9 cellular contexts compared by ENCODE assay signal in genomic region chr4:153530996-153531375, GRCh38.
DNase-seq lines count a peak whose midpoint lies in the region; ATAC-seq and TF ChIP-seq lines count a peak whose summit lies in the region.
"Had no signal": no experiment of that assay in that cellular context is flagged by ENCODE, and none has a peak within 500 bp of the region (broad histone marks: within the 10 kb centered on the region; RNA-seq: fewer than 3 reads in every experiment).

No MANE protein-coding gene starts in this region.

- peak overlapping the region; percentile 43 to 87 for H3K27ac ChIP-seq in liver (ENCODE audit: low read depth in 1 of 2, low read length in 2 of 2)

- TF ChIP-seq CTCF in AG09309 (IDR thresholded peaks at IDR 0.05; ENCODE audit: control insufficient read depth, insufficient read depth, low read depth, low read length, missing control alignments) = peak; percentile 23
- peak; percentile 24; the same call in 1 of the 3 replicates for TF ChIP-seq CTCF in GM12872 (IDR thresholded peaks at IDR 0.05; ENCODE audit: insufficient read depth, low read depth, low read length)
- peak; percentile 21 for TF ChIP-seq CTCF in liver (IDR thresholded peaks at IDR 0.05; ENCODE audit: low read depth, low read length, missing input control)

- no peak overlapping the region for H3K4me3 ChIP-seq in AG09309 (ENCODE audit: control insufficient read depth, low read depth, low read length)
- H3K4me3 ChIP-seq in liver (ENCODE audit: low read depth in 1 of 3, low read length in 3 of 3) = no peak overlapping the region

- ATAC-seq in GM21737 (IDR thresholded peaks at IDR 0.05; ENCODE audit: unreplicated experiment) = no peak

- TF ChIP-seq RAD21 in liver (IDR thresholded peaks at IDR 0.05) = no peak

- no peaks in the 10 kb centered on the region for H3K27me3 Mint-ChIP-seq in activated T-helper 2 cell treated with anti-CD3 and anti-CD28 coated beads, Interferon-gamma antibody, Interleukin-2, Interleukin-4, amounts not matched to agents 10 μg/mL and 5 μg/mL and 100 μg/mL, durations not matched to agents 14 hours and 24 hours and 36 hours (ENCODE audit: low read depth)

- H3K27me3 ChIP-seq in liver (ENCODE audit: control insufficient read depth in 4 of 4, insufficient read depth in 4 of 4, low read length in 3 of 4) = no peaks in the 10 kb centered on the region

- H3K36me3 Mint-ChIP-seq in activated T-helper 2 cell treated with anti-CD3 and anti-CD28 coated beads, Interferon-gamma antibody, Interleukin-2, Interleukin-4, amounts not matched to agents 10 μg/mL and 5 μg/mL and 100 μg/mL, durations not matched to agents 14 hours and 24 hours and 36 hours (ENCODE audit: low read depth) = peaks cover 29% of the 10 kb centered on the region

- no peaks in the 10 kb centered on the region for H3K36me3 ChIP-seq in liver (ENCODE audit: control insufficient read depth in 4 of 4, insufficient read depth in 3 of 4, low read depth in 1 of 4, low read length in 3 of 4)

- H3K4me1 ChIP-seq in liver (ENCODE audit: control insufficient read depth in 4 of 4, insufficient read depth in 4 of 4, low read length in 3 of 4) = peaks cover 12 to 61% (median 56%) of the 10 kb centered on the region in 4 donors

- no peak overlapping the region for H3K4me3 Mint-ChIP-seq in activated T-helper 2 cell treated with anti-CD3 and anti-CD28 coated beads, Interferon-gamma antibody, Interleukin-2, Interleukin-4, amounts not matched to agents 10 μg/mL and 5 μg/mL and 100 μg/mL, durations not matched to agents 14 hours and 24 hours and 36 hours (ENCODE audit: low read depth)

- 88% methylated on average over 1 of the region's 1 CpG for WGBS in liver

- no peaks in the 10 kb centered on the region for H3K9me3 ChIP-seq in liver (ENCODE audit: control insufficient read depth in 4 of 4, low read length in 3 of 4)

- H3K27ac Mint-ChIP-seq in activated T-helper 2 cell treated with anti-CD3 and anti-CD28 coated beads, Interferon-gamma antibody, Interleukin-2, Interleukin-4, amounts not matched to agents 10 μg/mL and 5 μg/mL and 100 μg/mL, durations not matched to agents 14 hours and 24 hours and 36 hours = peak overlapping the region; percentile 91

- DNase-seq in AG09309 (ENCODE audit: low read depth) (no peak), medulla oblongata (ENCODE audit: extremely low spot score) (no peak)
- no peak for DNase-seq in activated T-helper 2 cell treated with anti-CD3 and anti-CD28 coated beads, Interferon-gamma antibody, Interleukin-2, Interleukin-4, amounts not matched to agents 10 μg/mL and 5 μg/mL and 100 μg/mL, durations not matched to agents 14 hours and 24 hours and 36 hours (ENCODE audit: low spot score)
- DNase-seq in activated effector memory CD4-positive, alpha-beta T cell treated with Interleukin-2 at 50 U/mL for 16 hours = no peak
- no peak for DNase-seq in stimulated activated naive CD4-positive, alpha-beta T cell (lab: John Stamatoyannopoulos, UW)
- DNase-seq: cortex of kidney had no signal

- no peaks in the 10 kb centered on the region for H3K9me3 Mint-ChIP-seq in activated T-helper 2 cell treated with anti-CD3 and anti-CD28 coated beads, Interferon-gamma antibody, Interleukin-2, Interleukin-4, amounts not matched to agents 10 μg/mL and 5 μg/mL and 100 μg/mL, durations not matched to agents 14 hours and 24 hours and 36 hours

- peaks cover 74% of the 10 kb centered on the region for H3K4me1 Mint-ChIP-seq in activated T-helper 2 cell treated with anti-CD3 and anti-CD28 coated beads, Interferon-gamma antibody, Interleukin-2, Interleukin-4, amounts not matched to agents 10 μg/mL and 5 μg/mL and 100 μg/mL, durations not matched to agents 14 hours and 24 hours and 36 hours (ENCODE audit: low read depth)

- H3K9ac ChIP-seq in liver (ENCODE audit: low read depth in 1 of 2, low read length in 2 of 2) = no peak overlapping the region

- intact Hi-C loops in activated T-helper 2 cell treated with anti-CD3 and anti-CD28 coated beads, Interferon-gamma antibody, Interleukin-2, Interleukin-4, amounts not matched to agents 10 μg/mL and 5 μg/mL and 100 μg/mL, durations not matched to agents 14 hours and 24 hours and 36 hours (cut with micrococcal nuclease) = loop anchor here (1.0 kb wide), 1 partner anchor 9 kb away; no protein-coding TSS in a partner anchor

TF ChIP-seq in liver, 16 proteins besides CTCF, POLR2A, EP300 and RAD21:
- no peak for TF ChIP-seq FOXA1 (IDR thresholded peaks at IDR 0.05)
- TF ChIP-seq YY1 (IDR thresholded peaks at IDR 0.05) = no peak
- TF ChIP-seq HNF4G (IDR thresholded peaks at IDR 0.05) = no peak
- no peak for TF ChIP-seq JUND (IDR thresholded peaks at IDR 0.05)
- TF ChIP-seq MAX (IDR thresholded peaks at IDR 0.05) = no peak
- TF ChIP-seq FOXA2 (IDR thresholded peaks at IDR 0.05) = no peak
